Comparison of ENCODE assay signal across 13 cellular contexts in genomic region chr16:87664792-87665191, GRCh38.
DNase-seq lines count a peak whose midpoint lies in the region; TF ChIP-seq lines count a peak whose summit lies in the region.
"Had no signal": no experiment of that assay in that cellular context is flagged by ENCODE, and none has a peak within 500 bp of the region (broad histone marks: within the 10 kb centered on the region; RNA-seq: fewer than 3 reads in every experiment).

No MANE protein-coding gene starts in this region.

- no peak overlapping the region for H4K8ac ChIP-seq in neuronal stem cell (ENCODE audit: low read depth, low read length)

- H3K14ac ChIP-seq in neuronal stem cell (ENCODE audit: low read length): no peak overlapping the region

- H2AK5ac ChIP-seq in neuronal stem cell (ENCODE audit: low read depth, low read length): no peak overlapping the region

- H2AFZ ChIP-seq in neuronal stem cell (ENCODE audit: low read length): no peak overlapping the region
- no peak overlapping the region for H2AFZ ChIP-seq in smooth muscle cell (ENCODE audit: low read depth)

- H3K4me2 ChIP-seq in neuronal stem cell (ENCODE audit: insufficient read depth, low read length, poor library complexity, severe bottlenecking) (no peak overlapping the region), smooth muscle cell (no peak overlapping the region)

- no peaks in the 10 kb centered on the region for H3F3A ChIP-seq in smooth muscle cell (ENCODE audit: low read depth)

- no peak overlapping the region for H2BK5ac ChIP-seq in neuronal stem cell (ENCODE audit: low read length)

- no peak overlapping the region for H2BK12ac ChIP-seq in neuronal stem cell (ENCODE audit: low read length)

- H3K27ac ChIP-seq in neuronal stem cell (replicated peaks; ENCODE audit: low read length) (no peak overlapping the region), smooth muscle cell (ENCODE audit: low read depth) (no peak overlapping the region)

- no CpG with 5 or more reads among the region's 11 CpGs for WGBS in neuronal stem cell (ENCODE audit: extremely low coverage in 2 of 2, insufficient read length in 2 of 2, insufficient replicate concordance in 1 of 2), 2 donors
- 94% methylated on average over 11 of the region's 11 CpGs for WGBS in smooth muscle cell (ENCODE audit: low lambda C conversion rate)

- H3K36me3 ChIP-seq in neuronal stem cell (replicated peaks in 1 of 2; ENCODE audit: control insufficient read depth in 2 of 2, insufficient read depth in 2 of 2, low read length in 2 of 2) (no peaks in the 10 kb centered on the region), smooth muscle cell (ENCODE audit: low read depth) (no peaks in the 10 kb centered on the region)

- peak overlapping the region; percentile 85 for H3K23ac ChIP-seq in neuronal stem cell (ENCODE audit: low read depth, low read length, poor library complexity)

- H3K79me1 ChIP-seq in neuronal stem cell (ENCODE audit: low read depth, low read length): peaks cover 1% of the 10 kb centered on the region

- no peak overlapping the region for H3K9ac ChIP-seq in neuronal stem cell (ENCODE audit: low read depth, low read length, poor library complexity)
- no peak overlapping the region for H3K9ac ChIP-seq in smooth muscle cell (ENCODE audit: low read depth)

- H3K79me2 ChIP-seq in smooth muscle cell (ENCODE audit: low read depth): no peaks in the 10 kb centered on the region

- no peak overlapping the region for H4K91ac ChIP-seq in neuronal stem cell (ENCODE audit: low read depth, low read length, poor library complexity)

- H2BK15ac ChIP-seq in neuronal stem cell (ENCODE audit: low read length): no peak overlapping the region

- no peak overlapping the region for H3K18ac ChIP-seq in neuronal stem cell (ENCODE audit: low read length)

- DNase-seq in NCI-H82 (lab: John Stamatoyannopoulos, UW) (peak; percentile 16), NCI-H82 treated with DMSO at 0.1 percent for 48 hours (lab: John Stamatoyannopoulos, UW; ENCODE audit: unreplicated experiment) (no peak), cerebellar cortex (ENCODE audit: low spot score) (peak; percentile 34), neuronal stem cell (ENCODE audit: low spot score) (no peak), dermis blood vessel endothelial cell (no peak), smooth muscle cell (lab: John Stamatoyannopoulos, UW; ENCODE audit: unreplicated experiment) (no peak)
- DNase-seq: Caco-2; CD4-positive, alpha-beta memory T cell; DMS53; DMS79 treated with DMSO at 0.1 percent for 48 hours; GOT3; H7; HCEC 1CT had no signal

- no peak overlapping the region for H2BK120ac ChIP-seq in neuronal stem cell (ENCODE audit: low read depth, low read length)

- no peak overlapping the region for H3K4ac ChIP-seq in neuronal stem cell (ENCODE audit: low read length)

- H3K4me3 ChIP-seq in neuronal stem cell (ENCODE audit: low read length in 2 of 2): no peak overlapping the region
- no peak overlapping the region for H3K4me3 ChIP-seq in smooth muscle cell

- no peaks in the 10 kb centered on the region for H3K27me3 ChIP-seq in neuronal stem cell (ENCODE audit: control insufficient read depth in 3 of 3, insufficient read depth in 3 of 3, low read depth in 1 of 3, low read length in 3 of 3)
- H3K27me3 ChIP-seq in smooth muscle cell (ENCODE audit: low read depth): no peaks in the 10 kb centered on the region

- TF ChIP-seq CTCF in smooth muscle cell (IDR thresholded peaks at IDR 0.05; ENCODE audit: borderline replicate concordance, insufficient read depth, poor library complexity, severe bottlenecking): no peak

- H3K9me3 ChIP-seq in neuronal stem cell (replicated peaks in 1 of 2; ENCODE audit: control insufficient read depth in 2 of 2, insufficient read depth in 1 of 2, low read depth in 1 of 2, low read length in 2 of 2): no peaks in the 10 kb centered on the region
- no peaks in the 10 kb centered on the region for H3K9me3 ChIP-seq in smooth muscle cell (replicated peaks; ENCODE audit: low read depth)
- H3K9me3 ChIP-seq: Caco-2 had no signal

- H4K20me1 ChIP-seq in smooth muscle cell (ENCODE audit: low read depth): peaks cover 17% of the 10 kb centered on the region

- H3K4me1 ChIP-seq in neuronal stem cell (ENCODE audit: control insufficient read depth in 2 of 2, insufficient read depth in 1 of 2, low read depth in 1 of 2, low read length in 2 of 2) (peaks cover 0 to 2% of the 10 kb centered on the region in 2 donors), smooth muscle cell (ENCODE audit: low read depth) (no peaks in the 10 kb centered on the region)
- H3K4me1 ChIP-seq: Caco-2 had no signal

Comparison
In these comparisons a context has a peak if more than half of its experiments do, and no peak if none do; other contexts are left out.
1. DNase-seq: peak in NCI-H82 (single experiment) and cerebellar cortex (single experiment); none in NCI-H82 treated with DMSO at 0.1 percent for 48 hours (single experiment), neuronal stem cell (single experiment), dermis blood vessel endothelial cell (single experiment) and smooth muscle cell (single experiment).